In the genomic region with DNA sequence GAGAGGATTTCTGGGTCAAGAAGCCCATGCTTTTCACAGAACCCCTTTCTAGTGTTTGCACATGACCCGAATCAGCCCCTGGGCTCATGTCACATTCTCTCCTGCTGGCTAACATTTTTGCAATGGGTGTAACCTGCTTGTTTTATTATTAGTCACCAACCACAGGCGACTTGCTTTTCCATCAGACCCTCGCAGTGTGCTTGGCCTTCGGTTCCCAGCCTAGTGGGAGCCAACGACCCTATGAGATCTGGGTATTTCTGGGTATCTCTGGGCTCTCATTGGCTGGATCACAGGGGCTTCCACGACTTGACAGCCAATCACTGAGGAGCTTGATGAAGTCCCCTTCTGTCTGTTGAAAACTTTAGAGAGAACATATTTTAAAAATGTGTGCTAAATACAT, we compare ENCODE assay signal across 13 cellular contexts. TPM values are rescaled to one million over a fixed set of nuclear protein-coding genes. Genes with fewer than 3 reads are reported as not detected.
DNase-seq lines count a peak whose midpoint lies in the region; ATAC-seq and TF ChIP-seq lines count a peak whose summit lies in the region.
"Had no signal": no experiment of that assay in that cellular context is flagged by ENCODE, and none has a peak within 500 bp of the region (broad histone marks: within the 10 kb centered on the region; RNA-seq: fewer than 3 reads in every experiment).

No MANE protein-coding gene starts in this region.

- H3K36me3 ChIP-seq in skeletal muscle satellite cell (ENCODE audit: insufficient read depth, low read length) (no peaks in the 10 kb centered on the region), upper lobe of right lung (no peaks in the 10 kb centered on the region)

- peak overlapping the region; percentile 87 for H3K27ac ChIP-seq in RWPE1
- H3K27ac ChIP-seq in upper lobe of right lung, result no peak overlapping the region

- H3K9me3 ChIP-seq in skeletal muscle satellite cell (replicated peaks; ENCODE audit: low read length) (peaks cover 6% of the 10 kb centered on the region), upper lobe of right lung (no peaks in the 10 kb centered on the region)

- H3K4me2 ChIP-seq in skeletal muscle satellite cell (ENCODE audit: low read length), result peak overlapping the region; percentile 5

- H3K27me3 ChIP-seq in skeletal muscle satellite cell (ENCODE audit: control insufficient read depth, insufficient read depth, low read length) (no peaks in the 10 kb centered on the region), upper lobe of right lung (no peaks in the 10 kb centered on the region)

- CTCF ChIA-PET in RWPE1 (lab: Yijun Ruan, JAX), result no interaction called here

- POLR2A ChIA-PET in RWPE1 (lab: Yijun Ruan, JAX; ENCODE audit: low non-redundant PET), result no interaction called here

- TF ChIP-seq CTCF in RWPE1 (conservative IDR thresholded peaks at IDR 0.05; ENCODE audit: low read depth) (no peak), upper lobe of right lung (IDR thresholded peaks at IDR 0.05) (no peak)

- H3K4me1 ChIP-seq in skeletal muscle satellite cell (ENCODE audit: control insufficient read depth, insufficient read depth, low read length), result peaks cover 31% of the 10 kb centered on the region
- peaks cover 4% of the 10 kb centered on the region for H3K4me1 ChIP-seq in upper lobe of right lung

- peak overlapping the region; percentile 55 for H3K9ac ChIP-seq in skeletal muscle satellite cell (ENCODE audit: low read depth, low read length)

- intact Hi-C loops in upper lobe of right lung (cut with DNase I), result no loop called here

- peak; percentile 97 for DNase-seq in GM04503 (ENCODE audit: low read depth)
- DNase-seq in RWPE1 (ENCODE audit: low spot score), result peak; percentile 81
- peak; percentile 78 for DNase-seq in fibroblast of peridontal ligament (ENCODE audit: extremely low read depth)
- DNase-seq in upper lobe of right lung, result no peak
- DNase-seq in stimulated activated CD4-positive, alpha-beta T cell treated with anti-CD3 and anti-CD28 coated beads, Interleukin-12 subunit alpha, Interleukin-12 subunit beta, amount 100 ng/mL, for 4 hours, result no peak
- DNase-seq: activated CD8-positive, alpha-beta memory T cell treated with anti-CD3 and anti-CD28 coated beads for 24 hours; amygdala; hippocampal formation; NCI-H2081 treated with DMSO at 0.1 percent for 48 hours had no signal

- ATAC-seq in GM18870 (IDR thresholded peaks at IDR 0.05; ENCODE audit: unreplicated experiment), result no peak
- no peak for ATAC-seq in GM19351 (IDR thresholded peaks at IDR 0.05; ENCODE audit: unreplicated experiment)
- no peak for ATAC-seq in upper lobe of right lung
- ATAC-seq: natural killer cell treated with Interleukin-12 subunit alpha and Interleukin-12 subunit beta and Interleukin-15 and Interleukin-18, amount 100 ng/mL, for 72 hours had no signal

- H3K4me3 ChIP-seq in skeletal muscle satellite cell (ENCODE audit: low read length) (no peak overlapping the region), upper lobe of right lung (no peak overlapping the region)

RNA-seq across cellular contexts. Expression of gene FBLN2, which starts 11.0 kb away (rescaled TPM):
- total RNA-seq in skeletal muscle satellite cell (2012; rRNA removed), result 146 and 193 TPM in 2 replicates
- total RNA-seq in upper lobe of right lung, result 32.9 TPM
- total RNA-seq: natural killer cell treated with Interleukin-12 subunit alpha and Interleukin-12 subunit beta and Interleukin-15 and Interleukin-18, amount 100 ng/mL, for 72 hours had no signal

RNA-seq across cellular contexts. Expression of gene HDAC11, which starts 57.8 kb away (rescaled TPM):
- total RNA-seq in skeletal muscle satellite cell (2012; rRNA removed), result 2.2 and 4.6 TPM in 2 replicates
- 15.0 TPM for total RNA-seq in upper lobe of right lung

Comparison
In these comparisons a context has a peak if more than half of its experiments do, and no peak if none do; other contexts are left out.
1. DNase-seq: peak in GM04503 (single experiment), RWPE1 (single experiment) and fibroblast of peridontal ligament (single experiment); none in upper lobe of right lung (single experiment) and stimulated activated CD4-positive, alpha-beta T cell treated with anti-CD3 and anti-CD28 coated beads, Interleukin-12 subunit alpha, Interleukin-12 subunit beta, amount 100 ng/mL, for 4 hours (single experiment).